8 cellular contexts compared by ENCODE assay signal in genomic region chr19:13978306-13978705, GRCh38. TPM values are rescaled to one million over a fixed set of nuclear protein-coding genes. Genes with fewer than 3 reads are reported as not detected.
DNase-seq lines count a peak whose midpoint lies in the region; ATAC-seq and TF ChIP-seq lines count a peak whose summit lies in the region.

No MANE protein-coding gene starts in this region.

- DNase-seq in GM23248 (peak; percentile 46), SK-N-DZ (ENCODE audit: low spot score) (peak; percentile 84), foreskin keratinocyte (peak in 1 of 2 donors; percentile 36), omental fat pad (ENCODE audit: low spot score) (peak; percentile 62), foreskin melanocyte (no peak), NCI-H2081 (lab: John Stamatoyannopoulos, UW) (no peak), NCI-H446 (lab: John Stamatoyannopoulos, UW) (no peak)

- H3K9me3 ChIP-seq in GM23248 (ENCODE audit: low read depth) = no peaks in the 10 kb centered on the region

- peak; percentile 56 for ATAC-seq in foreskin keratinocyte
- ATAC-seq in omental fat pad (ENCODE audit: low FRiP score) = peak; percentile 89
- no peak for ATAC-seq in GM18909 (IDR thresholded peaks at IDR 0.05; ENCODE audit: poor library complexity, unreplicated experiment)

- H3K9ac ChIP-seq in GM23248 = no peak overlapping the region

- H3K79me2 ChIP-seq in GM23248 (ENCODE audit: insufficient read depth) = no peaks in the 10 kb centered on the region

- in situ Hi-C loops in GM23248 (cut with MboI) = no loop called here

- no peaks in the 10 kb centered on the region for H3K9me2 ChIP-seq in GM23248 (ENCODE audit: insufficient read depth)

- no peaks in the 10 kb centered on the region for H3K27me3 ChIP-seq in GM23248 (replicated peaks; ENCODE audit: insufficient read depth)
- H3K27me3 ChIP-seq in foreskin keratinocyte = no peaks in the 10 kb centered on the region

- TF ChIP-seq CTCF in foreskin keratinocyte (conservative IDR thresholded peaks at IDR 0.05) (no peak), omental fat pad (IDR thresholded peaks at IDR 0.05) (no peak)

- H3K27ac ChIP-seq in GM23248 = no peak overlapping the region
- no peak overlapping the region for H3K27ac ChIP-seq in foreskin keratinocyte

- no peaks in the 10 kb centered on the region for H4K20me1 ChIP-seq in GM23248 (ENCODE audit: insufficient read depth)

- 0 out of 2 replicates have a peak overlapping the region, but pooled peaks have one; percentile 32 for H2AFZ ChIP-seq in GM23248

- H3K4me1 ChIP-seq in GM23248 (ENCODE audit: insufficient read depth) (no peaks in the 10 kb centered on the region), foreskin keratinocyte (no peaks in the 10 kb centered on the region)

- no peak overlapping the region for H3K4me2 ChIP-seq in GM23248 (ENCODE audit: unreplicated experiment)

- no peaks in the 10 kb centered on the region for H3F3A ChIP-seq in GM23248 (ENCODE audit: insufficient read depth)

- H3K4me3 ChIP-seq in GM23248 = peak overlapping the region; percentile 37; the same call in 1 of the 2 replicates

- H3K36me3 ChIP-seq in GM23248 (ENCODE audit: low read depth) = no peaks in the 10 kb centered on the region

- WGBS in GM23248 (ENCODE audit: low coverage in 1 of 2, low lambda C conversion rate in 2 of 2, missing lambda C conversion rate in 2 of 2), 2 experiments = 31 to 44% methylated on average over 5 to 12 of the region's 19 CpGs

RNA-seq across cellular contexts. Expression of gene DCAF15, which starts 26.0 kb away (rescaled TPM):
- total RNA-seq in GM23248 (2014; rRNA removed; shearing (Covaris generic)) = 10.6 and 11.5 TPM in 2 replicates
- polyA plus RNA-seq in GM23248 (2016; fragmentation: Nextera tagmentation; extraction: Ambion mirVana) (9.3 and 10.5 TPM in 2 replicates), foreskin keratinocyte (37.1 and 42.8 TPM in 2 replicates)
- polyA plus RNA-seq in SK-N-DZ (2014; cell fraction: cytosol; rRNA removed) = 36.7 and 46.9 TPM in 2 replicates
- 120 and 125 TPM in 2 replicates for polyA plus RNA-seq in SK-N-DZ (2014; cell fraction: nucleus; rRNA removed)
- total RNA-seq in foreskin keratinocyte (32.6 and 33.9 TPM in 2 replicates), omental fat pad (10 to 100 TPM in 3 of 4 donors, 1 to 10 TPM in 1; 8.9 to 22.9 (median 11.9) TPM)

RNA-seq across cellular contexts. Expression of gene RFX1, which starts 27.8 kb away (rescaled TPM):
- 1.9 and 2.5 TPM in 2 replicates for total RNA-seq in GM23248 (2014; rRNA removed; shearing (Covaris generic))
- polyA plus RNA-seq in GM23248 (2016; fragmentation: Nextera tagmentation; extraction: Ambion mirVana) (1.6 and 1.7 TPM in 2 replicates), foreskin keratinocyte (3.2 and 3.7 TPM in 2 replicates)
- polyA plus RNA-seq in SK-N-DZ (2014; cell fraction: cytosol; rRNA removed) = 1.2 and 1.7 TPM in 2 replicates
- 2.5 and 5.6 TPM in 2 replicates for polyA plus RNA-seq in SK-N-DZ (2014; cell fraction: nucleus; rRNA removed)
- total RNA-seq in foreskin keratinocyte (4.2 and 4.6 TPM in 2 replicates), omental fat pad (1 to 10 TPM; 2.8 to 7.6 (median 3.2) TPM)

RNA-seq across cellular contexts. Expression of gene PODNL1, which starts 40.1 kb away (rescaled TPM):
- 6.2 and 9.2 TPM in 2 replicates for total RNA-seq in GM23248 (2014; rRNA removed; shearing (Covaris generic))
- polyA plus RNA-seq in GM23248 (2016; fragmentation: Nextera tagmentation; extraction: Ambion mirVana) = 36.8 and 45.3 TPM in 2 replicates
- polyA plus RNA-seq in SK-N-DZ (2014; cell fraction: cytosol; rRNA removed) = not detected in 2 replicates
- polyA plus RNA-seq in SK-N-DZ (2014; cell fraction: nucleus; rRNA removed) = not detected in 2 replicates
- total RNA-seq in foreskin keratinocyte = 0.28 and 0.44 TPM in 2 replicates
- 0.39 and 0.99 TPM in 2 replicates for polyA plus RNA-seq in foreskin keratinocyte
- not detected for total RNA-seq in omental fat pad

RNA-seq across cellular contexts. Expression of gene RLN3, which starts 49.6 kb away (rescaled TPM):
- not detected in 2 replicates for total RNA-seq in GM23248 (2014; rRNA removed; shearing (Covaris generic))
- polyA plus RNA-seq in GM23248 (2016; fragmentation: Nextera tagmentation; extraction: Ambion mirVana) (not detected in 2 replicates), foreskin keratinocyte (not detected in 2 replicates)
- polyA plus RNA-seq in SK-N-DZ (2014; cell fraction: cytosol; rRNA removed) = not detected in 2 replicates
- not detected in 2 replicates for polyA plus RNA-seq in SK-N-DZ (2014; cell fraction: nucleus; rRNA removed)
- total RNA-seq in foreskin keratinocyte (not detected in 2 replicates), omental fat pad (not detected)

RNA-seq across cellular contexts. Expression of gene IL27RA, which starts 53.3 kb away (rescaled TPM):
- 7.5 and 8.5 TPM in 2 replicates for total RNA-seq in GM23248 (2014; rRNA removed; shearing (Covaris generic))
- 5.8 and 7.1 TPM in 2 replicates for polyA plus RNA-seq in GM23248 (2016; fragmentation: Nextera tagmentation; extraction: Ambion mirVana)
- 0.37 and 1.1 TPM in 2 replicates for polyA plus RNA-seq in SK-N-DZ (2014; cell fraction: cytosol; rRNA removed)
- polyA plus RNA-seq in SK-N-DZ (2014; cell fraction: nucleus; rRNA removed) = 0.46 and 1.4 TPM in 2 replicates
- 7.8 and 8.3 TPM in 2 replicates for total RNA-seq in foreskin keratinocyte
- polyA plus RNA-seq in foreskin keratinocyte = 6.5 and 6.7 TPM in 2 replicates
- 10 to 100 TPM in 1 of 4 donors, 1 to 10 TPM in 3; 4.5 to 12.8 (median 6.3) TPM for total RNA-seq in omental fat pad

Comparison
In these comparisons a context has a peak if more than half of its experiments do, and no peak if none do; other contexts are left out.
1. DNase-seq: peak in GM23248 (single experiment), SK-N-DZ (single experiment) and omental fat pad (single experiment); none in foreskin melanocyte (single experiment), NCI-H2081 (0 of 2) and NCI-H446 (0 of 2).